In the genomic region with DNA sequence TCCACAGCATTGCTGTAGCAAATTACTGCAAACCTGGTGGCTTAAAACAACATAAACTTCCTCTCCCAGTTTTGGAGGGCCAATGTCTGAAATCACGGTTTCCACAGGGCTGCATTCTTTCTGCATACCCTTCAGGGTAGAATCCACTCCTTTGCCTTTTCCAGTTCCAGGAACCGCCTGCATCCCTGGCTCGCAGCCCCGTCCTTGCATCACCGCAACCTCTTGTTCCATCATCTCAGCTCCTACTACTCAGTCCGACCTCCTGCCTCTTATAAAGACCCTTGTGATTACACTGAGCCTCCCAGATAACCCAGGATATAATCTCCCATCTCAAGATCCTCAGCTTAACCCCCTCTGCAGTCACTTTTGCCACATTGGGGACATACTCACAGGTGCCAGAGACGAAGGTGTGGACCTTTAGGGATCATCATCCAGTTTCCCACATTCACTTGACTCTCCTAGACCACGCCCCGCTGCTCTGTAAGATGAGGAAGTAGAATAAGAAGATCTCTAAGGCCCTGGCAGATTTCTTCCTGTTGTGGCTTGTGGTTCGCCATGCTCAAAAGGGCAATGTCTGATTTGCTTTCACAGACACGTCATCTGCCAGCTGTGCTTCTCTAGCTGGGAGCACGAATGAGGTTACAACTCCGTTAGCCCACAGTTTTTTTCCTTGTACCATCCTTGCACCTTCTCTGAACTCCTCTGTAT, we compare ENCODE assay signal across 8 cellular contexts.
DNase-seq lines count a peak whose midpoint lies in the region; ATAC-seq and TF ChIP-seq lines count a peak whose summit lies in the region.

No MANE protein-coding gene starts in this region.

- H3K4me3 Mint-ChIP-seq in activated CD4-positive, alpha-beta T cell treated with anti-CD3 and anti-CD28 coated beads, Interleukin-2, amount 10 ng/mL, durations not matched to agents 7 days and 5 days: no peak overlapping the region
- H3K4me3 Mint-ChIP-seq in immature natural killer cell: peak overlapping the region in 2 of 5 donors; percentile 19 to 48

- H3K9me3 Mint-ChIP-seq in activated CD4-positive, alpha-beta T cell treated with anti-CD3 and anti-CD28 coated beads, Interleukin-2, amount 10 ng/mL, durations not matched to agents 7 days and 5 days: peaks cover 3% of the 10 kb centered on the region
- H3K9me3 Mint-ChIP-seq in immature natural killer cell: no peaks in the 10 kb centered on the region

- H3K4me1 Mint-ChIP-seq in activated CD4-positive, alpha-beta T cell treated with anti-CD3 and anti-CD28 coated beads, Interleukin-2, amount 10 ng/mL, durations not matched to agents 7 days and 5 days: peaks cover 14% of the 10 kb centered on the region
- peaks cover 11 to 12% of the 10 kb centered on the region in 2 donors for H3K4me1 Mint-ChIP-seq in immature natural killer cell

- no peaks in the 10 kb centered on the region for H3K36me3 Mint-ChIP-seq in activated CD4-positive, alpha-beta T cell treated with anti-CD3 and anti-CD28 coated beads, Interleukin-2, amount 10 ng/mL, durations not matched to agents 7 days and 5 days (ENCODE audit: low read depth)
- peaks cover 0 to 1% (median 0%) of the 10 kb centered on the region in 3 donors for H3K36me3 Mint-ChIP-seq in immature natural killer cell

- peaks cover 3% of the 10 kb centered on the region for H3K27me3 Mint-ChIP-seq in activated CD4-positive, alpha-beta T cell treated with anti-CD3 and anti-CD28 coated beads, Interleukin-2, amount 10 ng/mL, durations not matched to agents 7 days and 5 days
- H3K27me3 Mint-ChIP-seq in immature natural killer cell (ENCODE audit: low read depth in 3 of 3): peaks cover 9 to 15% (median 15%) of the 10 kb centered on the region in 3 donors

- peak; percentile 71 for DNase-seq in activated CD4-positive, alpha-beta T cell treated with anti-CD3 and anti-CD28 coated beads, Interleukin-2, amount 10 ng/mL, durations not matched to agents 7 days and 5 days
- DNase-seq in immature natural killer cell (peak in 2 of 3 donors; percentile 11 to 30), middle frontal gyrus (ENCODE audit: extremely low spot score, low spot score) (no peak), GM20000 (ENCODE audit: low spot score) (no peak), cerebellar nuclear complex (lab: John Stamatoyannopoulos, UW) (no peak), NCI-H1930 (lab: John Stamatoyannopoulos, UW) (no peak)

- ATAC-seq in GM18909 (IDR thresholded peaks at IDR 0.05; ENCODE audit: poor library complexity, unreplicated experiment) (peak; percentile 63), HG03558 (IDR thresholded peaks at IDR 0.05; ENCODE audit: extremely low read depth, unreplicated experiment) (peak; percentile 56)

- H3K27ac Mint-ChIP-seq in activated CD4-positive, alpha-beta T cell treated with anti-CD3 and anti-CD28 coated beads, Interleukin-2, amount 10 ng/mL, durations not matched to agents 7 days and 5 days: no peak overlapping the region
- peak overlapping the region in 1 of 6 donors; percentile 37 for H3K27ac Mint-ChIP-seq in immature natural killer cell

- POLR2A ChIA-PET in activated CD4-positive, alpha-beta T cell treated with anti-CD3 and anti-CD28 coated beads, Interleukin-2, amount 10 ng/mL, durations not matched to agents 7 days and 5 days (lab: Charles Lee): no interaction called here

- TF ChIP-seq CTCF in GM20000 (IDR thresholded peaks at IDR 0.05; ENCODE audit: extremely low read depth, missing control alignments): no peak

- CTCF ChIA-PET in activated CD4-positive, alpha-beta T cell treated with anti-CD3 and anti-CD28 coated beads, Interleukin-2, amount 10 ng/mL, durations not matched to agents 7 days and 5 days (lab: Charles Lee): no interaction called here

Comparison
In these comparisons a context has a peak if more than half of its experiments do, and no peak if none do; other contexts are left out.
1. DNase-seq: peak in activated CD4-positive, alpha-beta T cell treated with anti-CD3 and anti-CD28 coated beads, Interleukin-2, amount 10 ng/mL, durations not matched to agents 7 days and 5 days (single experiment) and immature natural killer cell (2 of 3); none in middle frontal gyrus (single experiment), GM20000 (single experiment), cerebellar nuclear complex (0 of 2) and NCI-H1930 (0 of 2).